In genomic region chr2:113337809-113338208, GRCh38 we compare ENCODE assay signal across 18 cellular contexts.
"Had no signal": no experiment of that assay in that cellular context is flagged by ENCODE, and none has a peak within 500 bp of the region (broad histone marks: within the 10 kb centered on the region; RNA-seq: fewer than 3 reads in every experiment).

No MANE protein-coding gene starts in this region.

- H3K4me1 ChIP-seq: colonic mucosa, lower lobe of right lung had no signal

- DNase-seq: activated CD4-positive, alpha-beta T cell treated with anti-CD3 and anti-CD28 coated beads for 1 hour; activated CD4-positive, alpha-beta T cell treated with anti-CD3 and anti-CD28 coated beads, Interleukin-2, amount 50 U/mL, for 4 hours; activated naive CD4-positive, alpha-beta T cell treated with Interleukin-2 at 50 U/mL for 16 hours; central memory CD4-positive, alpha-beta T cell; colonic mucosa; hippocampal formation; kidney; lower lobe of right lung; nephron progenitor cell; SK-N-SH; stimulated activated CD4-positive, alpha-beta T cell treated with anti-CD3 and anti-CD28 coated beads, Interleukin-12 subunit alpha, Interleukin-12 subunit beta, amount 100 ng/mL, for 4 hours; stimulated activated CD4-positive, alpha-beta T cell treated with anti-CD3 and anti-CD28 coated beads, Interleukin-2, amount 100 ng/mL, for 24 hours; T-helper 1 cell; thyroid gland had no signal

- H3K9me3 ChIP-seq: colonic mucosa, lower lobe of right lung, SK-N-SH, thyroid gland had no signal

- H3K27ac Mint-ChIP-seq: activated T-helper 17 cell treated with anti-CD3 and anti-CD28 coated beads, Interleukin-2, amount 50 U/mL, for 72 hours; nephron progenitor cell; progenitor cell of endocrine pancreas; stimulated activated effector memory CD8-positive, alpha-beta T cell treated with anti-CD3 and anti-CD28 coated beads, Interleukin-12 subunit alpha, Interleukin-12 subunit beta, amount 100 ng/mL, for 72 hours had no signal

- H3K9me3 Mint-ChIP-seq: activated T-helper 17 cell treated with anti-CD3 and anti-CD28 coated beads, Interleukin-2, amount 50 U/mL, for 72 hours; nephron progenitor cell; stimulated activated effector memory CD8-positive, alpha-beta T cell treated with anti-CD3 and anti-CD28 coated beads, Interleukin-12 subunit alpha, Interleukin-12 subunit beta, amount 100 ng/mL, for 72 hours had no signal

- H3K36me3 Mint-ChIP-seq: stimulated activated effector memory CD8-positive, alpha-beta T cell treated with anti-CD3 and anti-CD28 coated beads, Interleukin-12 subunit alpha, Interleukin-12 subunit beta, amount 100 ng/mL, for 72 hours had no signal

- H3K27ac ChIP-seq: colonic mucosa, lower lobe of right lung, thyroid gland, VCaP had no signal

- H3K36me3 ChIP-seq: colonic mucosa, lower lobe of right lung, thyroid gland had no signal

- H3K4me1 Mint-ChIP-seq: nephron progenitor cell; stimulated activated effector memory CD8-positive, alpha-beta T cell treated with anti-CD3 and anti-CD28 coated beads, Interleukin-12 subunit alpha, Interleukin-12 subunit beta, amount 100 ng/mL, for 72 hours had no signal

- H3K9ac ChIP-seq: SK-N-SH had no signal

- H3K4me3 Mint-ChIP-seq: activated T-helper 17 cell treated with anti-CD3 and anti-CD28 coated beads, Interleukin-2, amount 50 U/mL, for 72 hours; nephron progenitor cell; stimulated activated effector memory CD8-positive, alpha-beta T cell treated with anti-CD3 and anti-CD28 coated beads, Interleukin-12 subunit alpha, Interleukin-12 subunit beta, amount 100 ng/mL, for 72 hours had no signal

- ATAC-seq: activated T-helper 17 cell treated with anti-CD3 and anti-CD28 coated beads, Interleukin-2, amount 50 U/mL, for 72 hours; lower lobe of right lung; stimulated activated effector memory CD8-positive, alpha-beta T cell treated with anti-CD3 and anti-CD28 coated beads, Interleukin-12 subunit alpha, Interleukin-12 subunit beta, amount 100 ng/mL, for 72 hours had no signal

- H3K4me3 ChIP-seq: colonic mucosa, lower lobe of right lung, thyroid gland had no signal

- H3K27me3 ChIP-seq: colonic mucosa, thyroid gland had no signal
